1 cellular context compared by ENCODE assay signal in genomic region chr19:30733826-30734550, GRCh38.
TF ChIP-seq lines count a peak whose summit lies in the region.

No MANE protein-coding gene starts in this region.

TF ChIP-seq in SK-N-SH treated with all-trans-retinoic acid at 6 μM for 48 hours, 23 proteins besides CTCF, POLR2A, EP300 and RAD21 (continued from another document):
- TF ChIP-seq, protein P1, sequence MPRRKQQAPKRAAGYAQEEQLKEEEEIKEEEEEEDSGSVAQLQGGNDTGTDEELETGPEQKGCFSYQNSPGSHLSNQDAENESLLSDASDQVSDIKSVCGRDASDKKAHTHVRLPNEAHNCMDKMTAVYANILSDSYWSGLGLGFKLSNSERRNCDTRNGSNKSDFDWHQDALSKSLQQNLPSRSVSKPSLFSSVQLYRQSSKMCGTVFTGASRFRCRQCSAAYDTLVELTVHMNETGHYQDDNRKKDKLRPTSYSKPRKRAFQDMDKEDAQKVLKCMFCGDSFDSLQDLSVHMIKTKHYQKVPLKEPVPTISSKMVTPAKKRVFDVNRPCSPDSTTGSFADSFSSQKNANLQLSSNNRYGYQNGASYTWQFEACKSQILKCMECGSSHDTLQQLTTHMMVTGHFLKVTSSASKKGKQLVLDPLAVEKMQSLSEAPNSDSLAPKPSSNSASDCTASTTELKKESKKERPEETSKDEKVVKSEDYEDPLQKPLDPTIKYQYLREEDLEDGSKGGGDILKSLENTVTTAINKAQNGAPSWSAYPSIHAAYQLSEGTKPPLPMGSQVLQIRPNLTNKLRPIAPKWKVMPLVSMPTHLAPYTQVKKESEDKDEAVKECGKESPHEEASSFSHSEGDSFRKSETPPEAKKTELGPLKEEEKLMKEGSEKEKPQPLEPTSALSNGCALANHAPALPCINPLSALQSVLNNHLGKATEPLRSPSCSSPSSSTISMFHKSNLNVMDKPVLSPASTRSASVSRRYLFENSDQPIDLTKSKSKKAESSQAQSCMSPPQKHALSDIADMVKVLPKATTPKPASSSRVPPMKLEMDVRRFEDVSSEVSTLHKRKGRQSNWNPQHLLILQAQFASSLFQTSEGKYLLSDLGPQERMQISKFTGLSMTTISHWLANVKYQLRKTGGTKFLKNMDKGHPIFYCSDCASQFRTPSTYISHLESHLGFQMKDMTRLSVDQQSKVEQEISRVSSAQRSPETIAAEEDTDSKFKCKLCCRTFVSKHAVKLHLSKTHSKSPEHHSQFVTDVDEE (CRISPR knock-in tag; IDR thresholded peaks at IDR 0.05) = peak; percentile 13; the same call in 1 of the 2 replicates
- TF ChIP-seq ZNF8 (CRISPR knock-in tag; IDR thresholded peaks at IDR 0.05) (no peak), TOX (CRISPR knock-in tag; IDR thresholded peaks at IDR 0.05; ENCODE audit: borderline replicate concordance) (no peak), ZNF565 (CRISPR knock-in tag; conservative IDR thresholded peaks at IDR 0.05; ENCODE audit: low read depth) (no peak)
TF ChIP-seq in SK-N-SH treated with all-trans-retinoic acid at 6 μM for 48 hours: peak in this region for 2.
